Comparison of ENCODE assay signal across 1 cellular context in the genomic region with DNA sequence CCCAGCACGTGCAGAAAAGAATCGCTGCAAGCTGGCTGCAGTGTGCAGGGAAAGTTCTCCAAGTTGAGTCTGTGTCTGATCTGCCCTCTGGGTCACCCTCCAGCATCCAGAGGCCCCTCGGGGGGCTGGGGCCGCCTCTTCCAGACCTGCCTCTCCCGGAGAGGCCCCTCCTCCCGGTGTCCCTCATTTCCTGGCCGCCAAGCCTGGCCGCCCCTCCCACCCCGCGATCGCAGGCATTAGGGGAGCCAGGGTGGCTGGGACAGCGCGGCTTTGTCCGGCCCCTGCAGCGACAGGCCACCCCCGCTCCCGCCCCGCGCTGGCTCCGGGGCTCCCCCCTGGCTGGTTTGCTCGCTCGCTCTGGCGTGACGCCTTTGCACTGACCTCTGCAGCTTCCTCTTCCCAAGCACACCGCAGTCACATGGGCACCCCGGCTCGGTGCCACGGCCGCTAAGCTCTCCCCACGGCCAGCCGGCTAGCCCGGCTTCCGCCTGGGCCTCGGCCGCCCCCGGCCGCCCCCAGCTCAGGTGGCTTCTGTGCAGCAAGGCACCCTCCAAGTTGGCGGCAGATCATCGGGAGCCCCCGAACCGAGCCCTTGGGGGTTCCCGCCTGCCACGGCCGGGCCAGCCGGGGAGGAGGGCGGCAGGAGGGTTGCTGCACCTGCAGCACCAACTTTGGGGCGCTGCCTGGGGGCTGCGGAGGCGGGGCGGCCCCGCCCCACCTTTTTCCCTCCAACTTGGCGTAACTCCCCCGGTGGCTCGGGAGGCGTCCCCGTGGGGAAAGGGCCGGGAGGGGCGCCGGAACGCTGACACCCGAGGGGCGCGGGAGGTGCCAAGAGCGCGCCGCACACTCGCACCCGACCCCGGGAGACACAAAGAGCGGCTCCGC.
TF ChIP-seq lines count a peak whose summit lies in the region.

No MANE protein-coding gene starts in this region.

TF ChIP-seq in HepG2, 621 proteins besides CTCF, POLR2A, EP300 and RAD21 (continued from another document and continues in another):
- TF ChIP-seq, protein P1, sequence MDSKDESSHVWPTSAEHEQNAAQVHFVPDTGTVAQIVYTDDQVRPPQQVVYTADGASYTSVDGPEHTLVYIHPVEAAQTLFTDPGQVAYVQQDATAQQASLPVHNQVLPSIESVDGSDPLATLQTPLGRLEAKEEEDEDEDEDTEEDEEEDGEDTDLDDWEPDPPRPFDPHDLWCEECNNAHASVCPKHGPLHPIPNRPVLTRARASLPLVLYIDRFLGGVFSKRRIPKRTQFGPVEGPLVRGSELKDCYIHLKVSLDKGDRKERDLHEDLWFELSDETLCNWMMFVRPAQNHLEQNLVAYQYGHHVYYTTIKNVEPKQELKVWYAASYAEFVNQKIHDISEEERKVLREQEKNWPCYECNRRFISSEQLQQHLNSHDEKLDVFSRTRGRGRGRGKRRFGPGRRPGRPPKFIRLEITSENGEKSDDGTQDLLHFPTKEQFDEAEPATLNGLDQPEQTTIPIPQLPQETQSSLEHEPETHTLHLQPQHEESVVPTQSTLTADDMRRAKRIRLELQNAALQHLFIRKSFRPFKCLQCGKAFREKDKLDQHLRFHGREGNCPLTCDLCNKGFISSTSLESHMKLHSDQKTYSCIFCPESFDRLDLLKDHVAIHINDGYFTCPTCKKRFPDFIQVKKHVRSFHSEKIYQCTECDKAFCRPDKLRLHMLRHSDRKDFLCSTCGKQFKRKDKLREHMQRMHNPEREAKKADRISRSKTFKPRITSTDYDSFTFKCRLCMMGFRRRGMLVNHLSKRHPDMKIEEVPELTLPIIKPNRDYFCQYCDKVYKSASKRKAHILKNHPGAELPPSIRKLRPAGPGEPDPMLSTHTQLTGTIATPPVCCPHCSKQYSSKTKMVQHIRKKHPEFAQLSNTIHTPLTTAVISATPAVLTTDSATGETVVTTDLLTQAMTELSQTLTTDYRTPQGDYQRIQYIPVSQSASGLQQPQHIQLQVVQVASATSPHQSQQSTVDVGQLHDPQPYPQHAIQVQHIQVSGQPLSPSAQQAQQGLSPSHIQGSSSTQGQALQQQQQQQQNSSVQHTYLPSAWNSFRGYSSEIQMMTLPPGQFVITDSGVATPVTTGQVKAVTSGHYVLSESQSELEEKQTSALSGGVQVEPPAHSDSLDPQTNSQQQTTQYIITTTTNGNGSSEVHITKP (CRISPR knock-in tag; IDR thresholded peaks at IDR 0.05; ENCODE audit: low read depth): peak; percentile 68; the same call in 1 of the 2 replicates
- TF ChIP-seq, protein P2, sequence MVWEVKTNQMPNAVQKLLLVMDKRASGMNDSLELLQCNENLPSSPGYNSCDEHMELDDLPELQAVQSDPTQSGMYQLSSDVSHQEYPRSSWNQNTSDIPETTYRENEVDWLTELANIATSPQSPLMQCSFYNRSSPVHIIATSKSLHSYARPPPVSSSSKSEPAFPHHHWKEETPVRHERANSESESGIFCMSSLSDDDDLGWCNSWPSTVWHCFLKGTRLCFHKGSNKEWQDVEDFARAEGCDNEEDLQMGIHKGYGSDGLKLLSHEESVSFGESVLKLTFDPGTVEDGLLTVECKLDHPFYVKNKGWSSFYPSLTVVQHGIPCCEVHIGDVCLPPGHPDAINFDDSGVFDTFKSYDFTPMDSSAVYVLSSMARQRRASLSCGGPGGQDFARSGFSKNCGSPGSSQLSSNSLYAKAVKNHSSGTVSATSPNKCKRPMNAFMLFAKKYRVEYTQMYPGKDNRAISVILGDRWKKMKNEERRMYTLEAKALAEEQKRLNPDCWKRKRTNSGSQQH (CRISPR knock-in tag; IDR thresholded peaks at IDR 0.05; ENCODE audit: low read depth): no peak
- TF ChIP-seq CBFB (CRISPR knock-in tag; IDR thresholded peaks at IDR 0.05): 0 out of 2 replicates have a peak, but pooled peaks have one; percentile 48
- TF ChIP-seq NPAS2 (CRISPR knock-in tag; IDR thresholded peaks at IDR 0.05; ENCODE audit: borderline replicate concordance): no peak
- TF ChIP-seq ZNF260 (CRISPR knock-in tag; IDR thresholded peaks at IDR 0.05; ENCODE audit: borderline replicate concordance, low read depth): no peak
- peak; percentile 65 for TF ChIP-seq GATAD2A (CRISPR knock-in tag; IDR thresholded peaks at IDR 0.05)
- peak; percentile 70; the same call in 1 of the 2 replicates for TF ChIP-seq ZNF34 (CRISPR knock-in tag; IDR thresholded peaks at IDR 0.05; ENCODE audit: borderline replicate concordance)
- no peak for TF ChIP-seq CENPX (CRISPR knock-in tag; IDR thresholded peaks at IDR 0.05)
- TF ChIP-seq ZSCAN9 (CRISPR knock-in tag; IDR thresholded peaks at IDR 0.05; ENCODE audit: borderline replicate concordance): peak; percentile 58; the same call in 1 of the 2 replicates
- TF ChIP-seq SRF (IDR thresholded peaks at IDR 0.05; ENCODE audit: low read depth, low read length): no peak
- no peak for TF ChIP-seq LCORL (IDR thresholded peaks at IDR 0.05)
- TF ChIP-seq LCORL (CRISPR knock-in tag; IDR thresholded peaks at IDR 0.05): peak; percentile 38; the same call in 1 of the 2 replicates
- TF ChIP-seq, protein P3, sequence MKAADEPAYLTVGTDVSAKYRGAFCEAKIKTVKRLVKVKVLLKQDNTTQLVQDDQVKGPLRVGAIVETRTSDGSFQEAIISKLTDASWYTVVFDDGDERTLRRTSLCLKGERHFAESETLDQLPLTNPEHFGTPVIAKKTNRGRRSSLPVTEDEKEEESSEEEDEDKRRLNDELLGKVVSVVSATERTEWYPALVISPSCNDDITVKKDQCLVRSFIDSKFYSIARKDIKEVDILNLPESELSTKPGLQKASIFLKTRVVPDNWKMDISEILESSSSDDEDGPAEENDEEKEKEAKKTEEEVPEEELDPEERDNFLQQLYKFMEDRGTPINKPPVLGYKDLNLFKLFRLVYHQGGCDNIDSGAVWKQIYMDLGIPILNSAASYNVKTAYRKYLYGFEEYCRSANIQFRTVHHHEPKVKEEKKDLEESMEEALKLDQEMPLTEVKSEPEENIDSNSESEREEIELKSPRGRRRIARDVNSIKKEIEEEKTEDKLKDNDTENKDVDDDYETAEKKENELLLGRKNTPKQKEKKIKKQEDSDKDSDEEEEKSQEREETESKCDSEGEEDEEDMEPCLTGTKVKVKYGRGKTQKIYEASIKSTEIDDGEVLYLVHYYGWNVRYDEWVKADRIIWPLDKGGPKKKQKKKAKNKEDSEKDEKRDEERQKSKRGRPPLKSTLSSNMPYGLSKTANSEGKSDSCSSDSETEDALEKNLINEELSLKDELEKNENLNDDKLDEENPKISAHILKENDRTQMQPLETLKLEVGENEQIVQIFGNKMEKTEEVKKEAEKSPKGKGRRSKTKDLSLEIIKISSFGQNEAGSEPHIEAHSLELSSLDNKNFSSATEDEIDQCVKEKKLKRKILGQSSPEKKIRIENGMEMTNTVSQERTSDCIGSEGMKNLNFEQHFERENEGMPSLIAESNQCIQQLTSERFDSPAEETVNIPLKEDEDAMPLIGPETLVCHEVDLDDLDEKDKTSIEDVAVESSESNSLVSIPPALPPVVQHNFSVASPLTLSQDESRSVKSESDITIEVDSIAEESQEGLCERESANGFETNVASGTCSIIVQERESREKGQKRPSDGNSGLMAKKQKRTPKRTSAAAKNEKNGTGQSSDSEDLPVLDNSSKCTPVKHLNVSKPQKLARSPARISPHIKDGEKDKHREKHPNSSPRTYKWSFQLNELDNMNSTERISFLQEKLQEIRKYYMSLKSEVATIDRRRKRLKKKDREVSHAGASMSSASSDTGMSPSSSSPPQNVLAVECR (CRISPR knock-in tag; IDR thresholded peaks at IDR 0.05; ENCODE audit: borderline replicate concordance): peak; percentile 77
- TF ChIP-seq, protein P4, sequence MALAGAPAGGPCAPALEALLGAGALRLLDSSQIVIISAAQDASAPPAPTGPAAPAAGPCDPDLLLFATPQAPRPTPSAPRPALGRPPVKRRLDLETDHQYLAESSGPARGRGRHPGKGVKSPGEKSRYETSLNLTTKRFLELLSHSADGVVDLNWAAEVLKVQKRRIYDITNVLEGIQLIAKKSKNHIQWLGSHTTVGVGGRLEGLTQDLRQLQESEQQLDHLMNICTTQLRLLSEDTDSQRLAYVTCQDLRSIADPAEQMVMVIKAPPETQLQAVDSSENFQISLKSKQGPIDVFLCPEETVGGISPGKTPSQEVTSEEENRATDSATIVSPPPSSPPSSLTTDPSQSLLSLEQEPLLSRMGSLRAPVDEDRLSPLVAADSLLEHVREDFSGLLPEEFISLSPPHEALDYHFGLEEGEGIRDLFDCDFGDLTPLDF (CRISPR knock-in tag; IDR thresholded peaks at IDR 0.05): no peak; the same call in none of the 2 replicates
- 0 out of 2 replicates have a peak, but pooled peaks have one; percentile 53 for TF ChIP-seq ZNF44 (CRISPR knock-in tag; IDR thresholded peaks at IDR 0.05)
- TF ChIP-seq, protein P5, sequence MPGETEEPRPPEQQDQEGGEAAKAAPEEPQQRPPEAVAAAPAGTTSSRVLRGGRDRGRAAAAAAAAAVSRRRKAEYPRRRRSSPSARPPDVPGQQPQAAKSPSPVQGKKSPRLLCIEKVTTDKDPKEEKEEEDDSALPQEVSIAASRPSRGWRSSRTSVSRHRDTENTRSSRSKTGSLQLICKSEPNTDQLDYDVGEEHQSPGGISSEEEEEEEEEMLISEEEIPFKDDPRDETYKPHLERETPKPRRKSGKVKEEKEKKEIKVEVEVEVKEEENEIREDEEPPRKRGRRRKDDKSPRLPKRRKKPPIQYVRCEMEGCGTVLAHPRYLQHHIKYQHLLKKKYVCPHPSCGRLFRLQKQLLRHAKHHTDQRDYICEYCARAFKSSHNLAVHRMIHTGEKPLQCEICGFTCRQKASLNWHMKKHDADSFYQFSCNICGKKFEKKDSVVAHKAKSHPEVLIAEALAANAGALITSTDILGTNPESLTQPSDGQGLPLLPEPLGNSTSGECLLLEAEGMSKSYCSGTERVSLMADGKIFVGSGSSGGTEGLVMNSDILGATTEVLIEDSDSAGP (CRISPR knock-in tag; IDR thresholded peaks at IDR 0.05; ENCODE audit: borderline replicate concordance): peak; percentile 92
- TF ChIP-seq ZNF501 (CRISPR knock-in tag; IDR thresholded peaks at IDR 0.05): peak; percentile 55
- TF ChIP-seq, protein P6, sequence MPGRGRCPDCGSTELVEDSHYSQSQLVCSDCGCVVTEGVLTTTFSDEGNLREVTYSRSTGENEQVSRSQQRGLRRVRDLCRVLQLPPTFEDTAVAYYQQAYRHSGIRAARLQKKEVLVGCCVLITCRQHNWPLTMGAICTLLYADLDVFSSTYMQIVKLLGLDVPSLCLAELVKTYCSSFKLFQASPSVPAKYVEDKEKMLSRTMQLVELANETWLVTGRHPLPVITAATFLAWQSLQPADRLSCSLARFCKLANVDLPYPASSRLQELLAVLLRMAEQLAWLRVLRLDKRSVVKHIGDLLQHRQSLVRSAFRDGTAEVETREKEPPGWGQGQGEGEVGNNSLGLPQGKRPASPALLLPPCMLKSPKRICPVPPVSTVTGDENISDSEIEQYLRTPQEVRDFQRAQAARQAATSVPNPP (CRISPR knock-in tag; IDR thresholded peaks at IDR 0.05): 0 out of 2 replicates have a peak, but pooled peaks have one; percentile 61
- no peak for TF ChIP-seq ZNF326 (CRISPR knock-in tag; IDR thresholded peaks at IDR 0.05; ENCODE audit: borderline replicate concordance)
- no peak for TF ChIP-seq SP1 (IDR thresholded peaks at IDR 0.05)
- peak; percentile 52 for TF ChIP-seq SP1 (CRISPR knock-in tag; IDR thresholded peaks at IDR 0.05)
- TF ChIP-seq RARA (CRISPR knock-in tag; IDR thresholded peaks at IDR 0.05): no peak
- TF ChIP-seq SNRNP70 (IDR thresholded peaks at IDR 0.05; ENCODE audit: low read depth, low read length): no peak
- TF ChIP-seq POLR2AphosphoS5 (IDR thresholded peaks at IDR 0.05; ENCODE audit: low read depth, low read length): no peak
- TF ChIP-seq, protein P7, sequence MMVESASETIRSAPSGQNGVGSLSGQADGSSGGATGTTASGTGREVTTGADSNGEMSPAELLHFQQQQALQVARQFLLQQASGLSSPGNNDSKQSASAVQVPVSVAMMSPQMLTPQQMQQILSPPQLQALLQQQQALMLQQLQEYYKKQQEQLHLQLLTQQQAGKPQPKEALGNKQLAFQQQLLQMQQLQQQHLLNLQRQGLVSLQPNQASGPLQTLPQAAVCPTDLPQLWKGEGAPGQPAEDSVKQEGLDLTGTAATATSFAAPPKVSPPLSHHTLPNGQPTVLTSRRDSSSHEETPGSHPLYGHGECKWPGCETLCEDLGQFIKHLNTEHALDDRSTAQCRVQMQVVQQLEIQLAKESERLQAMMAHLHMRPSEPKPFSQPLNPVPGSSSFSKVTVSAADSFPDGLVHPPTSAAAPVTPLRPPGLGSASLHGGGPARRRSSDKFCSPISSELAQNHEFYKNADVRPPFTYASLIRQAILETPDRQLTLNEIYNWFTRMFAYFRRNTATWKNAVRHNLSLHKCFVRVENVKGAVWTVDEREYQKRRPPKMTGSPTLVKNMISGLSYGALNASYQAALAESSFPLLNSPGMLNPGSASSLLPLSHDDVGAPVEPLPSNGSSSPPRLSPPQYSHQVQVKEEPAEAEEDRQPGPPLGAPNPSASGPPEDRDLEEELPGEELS (CRISPR knock-in tag; IDR thresholded peaks at IDR 0.05): peak; percentile 63; the same call in 1 of the 2 replicates
- peak; percentile 88; the same call in 1 of the 2 replicates for TF ChIP-seq ZNF747 (CRISPR knock-in tag; IDR thresholded peaks at IDR 0.05; ENCODE audit: borderline replicate concordance)
- TF ChIP-seq, protein P8, sequence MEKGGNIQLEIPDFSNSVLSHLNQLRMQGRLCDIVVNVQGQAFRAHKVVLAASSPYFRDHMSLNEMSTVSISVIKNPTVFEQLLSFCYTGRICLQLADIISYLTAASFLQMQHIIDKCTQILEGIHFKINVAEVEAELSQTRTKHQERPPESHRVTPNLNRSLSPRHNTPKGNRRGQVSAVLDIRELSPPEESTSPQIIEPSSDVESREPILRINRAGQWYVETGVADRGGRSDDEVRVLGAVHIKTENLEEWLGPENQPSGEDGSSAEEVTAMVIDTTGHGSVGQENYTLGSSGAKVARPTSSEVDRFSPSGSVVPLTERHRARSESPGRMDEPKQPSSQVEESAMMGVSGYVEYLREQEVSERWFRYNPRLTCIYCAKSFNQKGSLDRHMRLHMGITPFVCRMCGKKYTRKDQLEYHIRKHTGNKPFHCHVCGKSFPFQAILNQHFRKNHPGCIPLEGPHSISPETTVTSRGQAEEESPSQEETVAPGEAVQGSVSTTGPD (CRISPR knock-in tag; IDR thresholded peaks at IDR 0.05): no peak
- TF ChIP-seq, protein P9, sequence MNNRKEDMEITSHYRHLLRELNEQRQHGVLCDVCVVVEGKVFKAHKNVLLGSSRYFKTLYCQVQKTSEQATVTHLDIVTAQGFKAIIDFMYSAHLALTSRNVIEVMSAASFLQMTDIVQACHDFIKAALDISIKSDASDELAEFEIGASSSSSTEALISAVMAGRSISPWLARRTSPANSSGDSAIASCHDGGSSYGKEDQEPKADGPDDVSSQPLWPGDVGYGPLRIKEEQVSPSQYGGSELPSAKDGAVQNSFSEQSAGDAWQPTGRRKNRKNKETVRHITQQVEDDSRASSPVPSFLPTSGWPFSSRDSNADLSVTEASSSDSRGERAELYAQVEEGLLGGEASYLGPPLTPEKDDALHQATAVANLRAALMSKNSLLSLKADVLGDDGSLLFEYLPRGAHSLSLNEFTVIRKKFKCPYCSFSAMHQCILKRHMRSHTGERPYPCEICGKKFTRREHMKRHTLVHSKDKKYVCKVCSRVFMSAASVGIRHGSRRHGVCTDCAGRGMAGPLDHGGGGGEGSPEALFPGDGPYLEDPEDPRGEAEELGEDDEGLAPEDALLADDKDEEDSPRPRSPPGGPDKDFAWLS (CRISPR knock-in tag; IDR thresholded peaks at IDR 0.05; ENCODE audit: borderline replicate concordance): 0 out of 2 replicates have a peak, but pooled peaks have one; percentile 88
- no peak for TF ChIP-seq MAZ (IDR thresholded peaks at IDR 0.05; ENCODE audit: borderline replicate concordance, low read depth, low read length)
- TF ChIP-seq MAZ (CRISPR knock-in tag; IDR thresholded peaks at IDR 0.05; ENCODE audit: low read depth): peak; percentile 73; the same call in 1 of the 2 replicates
- no peak for TF ChIP-seq SYNCRIP (IDR thresholded peaks at IDR 0.05; ENCODE audit: insufficient read depth, low read depth, low read length)
